In genomic region chr2:43355399-43355798, GRCh38 we compare ENCODE assay signal across 40 cellular contexts.
"Had no signal": no experiment of that assay in that cellular context is flagged by ENCODE, and none has a peak within 500 bp of the region (broad histone marks: within the 10 kb centered on the region; RNA-seq: fewer than 3 reads in every experiment).

No MANE protein-coding gene starts in this region.

- H3K36me3 Mint-ChIP-seq: activated naive CD4-positive, alpha-beta T cell treated with anti-CD3 and anti-CD28 coated beads, Interleukin-2, amount 10 ng/mL, durations not matched to agents 7 days and 5 days; brain; WTC11 had no signal

- H3K4me1 Mint-ChIP-seq: activated CD4-positive, alpha-beta memory T cell treated with anti-CD3 and anti-CD28 coated beads, Interleukin-2, amount 10 ng/mL, durations not matched to agents 7 days and 5 days; activated CD4-positive, alpha-beta T cell treated with anti-CD3 and anti-CD28 coated beads for 36 hours; activated CD4-positive, alpha-beta T cell treated with anti-CD3 and anti-CD28 coated beads, Interleukin-2, amount 10 ng/mL, durations not matched to agents 7 days and 5 days; activated CD8-positive, alpha-beta memory T cell treated with anti-CD3 and anti-CD28 coated beads, Interleukin-2, amount 10 ng/mL, durations not matched to agents 7 days and 5 days; activated naive CD4-positive, alpha-beta T cell treated with anti-CD3 and anti-CD28 coated beads, Interleukin-2, amount 10 ng/mL, durations not matched to agents 7 days and 5 days; activated naive CD4-positive, alpha-beta T cell treated with anti-CD3 and anti-CD28 coated beads, Interleukin-2, amount 50 U/mL, for 24 hours; activated naive CD8-positive, alpha-beta T cell treated with anti-CD3 and anti-CD28 coated beads, Interleukin-2, amount 50 U/mL, for 24 hours had no signal

- ATAC-seq: activated CD4-positive, alpha-beta T cell treated with anti-CD3 and anti-CD28 coated beads for 36 hours; activated CD4-positive, CD25-positive, alpha-beta regulatory T cell treated with anti-CD3 and anti-CD28 coated beads, Interleukin-2, amount 50 U/mL, for 24 hours; activated CD8-positive, alpha-beta memory T cell treated with anti-CD3 and anti-CD28 coated beads, Interleukin-2, amount 10 ng/mL, durations not matched to agents 7 days and 5 days; activated CD8-positive, alpha-beta T cell treated with anti-CD3 and anti-CD28 coated beads, Interleukin-2, amount 10 ng/mL, durations not matched to agents 7 days and 5 days; activated naive CD8-positive, alpha-beta T cell treated with anti-CD3 and anti-CD28 coated beads, Interleukin-2, amount 50 U/mL, for 24 hours; WTC11 had no signal

- H3K4me3 Mint-ChIP-seq: activated CD4-positive, alpha-beta memory T cell treated with anti-CD3 and anti-CD28 coated beads, Interleukin-2, amount 10 ng/mL, durations not matched to agents 7 days and 5 days; activated CD4-positive, alpha-beta T cell treated with anti-CD3 and anti-CD28 coated beads for 36 hours; activated CD4-positive, alpha-beta T cell treated with anti-CD3 and anti-CD28 coated beads, Interleukin-2, amount 10 ng/mL, durations not matched to agents 7 days and 5 days; activated CD8-positive, alpha-beta memory T cell treated with anti-CD3 and anti-CD28 coated beads, Interleukin-2, amount 10 ng/mL, durations not matched to agents 7 days and 5 days; activated CD8-positive, alpha-beta T cell treated with anti-CD3 and anti-CD28 coated beads, Interleukin-2, amount 10 ng/mL, durations not matched to agents 7 days and 5 days; activated naive CD4-positive, alpha-beta T cell treated with anti-CD3 and anti-CD28 coated beads, Interleukin-2, amount 10 ng/mL, durations not matched to agents 7 days and 5 days; activated naive CD4-positive, alpha-beta T cell treated with anti-CD3 and anti-CD28 coated beads, Interleukin-2, amount 50 U/mL, for 24 hours; activated naive CD8-positive, alpha-beta T cell; activated naive CD8-positive, alpha-beta T cell treated with anti-CD3 and anti-CD28 coated beads, Interleukin-2, amount 10 ng/mL, durations not matched to agents 7 days and 5 days; activated naive CD8-positive, alpha-beta T cell treated with anti-CD3 and anti-CD28 coated beads, Interleukin-2, amount 50 U/mL, for 24 hours; activated T-cell treated with anti-CD3 and anti-CD28 coated beads, Interleukin-2, amount 50 U/mL, for 24 hours; brain; central memory CD8-positive, alpha-beta T cell; T-helper 1 cell treated with Interleukin-12 subunit alpha and Interleukin-12 subunit beta and Interleukin-4 antibody, amounts not matched to agents 30 μg/mL and 1 μg/mL, for 36 hours; T-helper 2 cell treated with Interferon-gamma antibody and Interleukin-4, amounts not matched to agents 5 μg/mL and 100 μg/mL, for 36 hours; WTC11 had no signal

- H3K36me3 ChIP-seq: ascending aorta, cardiac muscle cell, WERI-Rb-1 had no signal

- H3K9me3 Mint-ChIP-seq: activated naive CD4-positive, alpha-beta T cell treated with anti-CD3 and anti-CD28 coated beads, Interleukin-2, amount 10 ng/mL, durations not matched to agents 7 days and 5 days; activated naive CD4-positive, alpha-beta T cell treated with anti-CD3 and anti-CD28 coated beads, Interleukin-2, amount 50 U/mL, for 24 hours; activated naive CD8-positive, alpha-beta T cell treated with anti-CD3 and anti-CD28 coated beads, Interleukin-2, amount 50 U/mL, for 24 hours; activated T-cell treated with anti-CD3 and anti-CD28 coated beads, Interleukin-2, amount 50 U/mL, for 24 hours; activated T-helper 2 cell treated with anti-CD3 and anti-CD28 coated beads, Interferon-gamma antibody, Interleukin-2, Interleukin-4, amounts not matched to agents 10 μg/mL and 5 μg/mL and 100 μg/mL, durations not matched to agents 14 hours and 24 hours and 36 hours; brain; central memory CD8-positive, alpha-beta T cell; T-helper 1 cell treated with Interleukin-12 subunit alpha and Interleukin-12 subunit beta and Interleukin-4 antibody, amounts not matched to agents 30 μg/mL and 1 μg/mL, for 36 hours; T-helper 2 cell treated with Interferon-gamma antibody and Interleukin-4, amounts not matched to agents 5 μg/mL and 100 μg/mL, for 36 hours; WTC11 had no signal

- H3K27me3 Mint-ChIP-seq: activated CD4-positive, alpha-beta memory T cell treated with anti-CD3 and anti-CD28 coated beads, Interleukin-2, amount 10 ng/mL, durations not matched to agents 7 days and 5 days; activated CD4-positive, alpha-beta T cell treated with anti-CD3 and anti-CD28 coated beads for 36 hours; activated CD4-positive, alpha-beta T cell treated with anti-CD3 and anti-CD28 coated beads, Interleukin-2, amount 10 ng/mL, durations not matched to agents 7 days and 5 days; activated CD8-positive, alpha-beta memory T cell treated with anti-CD3 and anti-CD28 coated beads, Interleukin-2, amount 10 ng/mL, durations not matched to agents 7 days and 5 days; activated naive CD4-positive, alpha-beta T cell treated with anti-CD3 and anti-CD28 coated beads, Interleukin-2, amount 10 ng/mL, durations not matched to agents 7 days and 5 days; activated naive CD4-positive, alpha-beta T cell treated with anti-CD3 and anti-CD28 coated beads, Interleukin-2, amount 50 U/mL, for 24 hours; activated naive CD8-positive, alpha-beta T cell; activated naive CD8-positive, alpha-beta T cell treated with anti-CD3 and anti-CD28 coated beads, Interleukin-2, amount 10 ng/mL, durations not matched to agents 7 days and 5 days; activated naive CD8-positive, alpha-beta T cell treated with anti-CD3 and anti-CD28 coated beads, Interleukin-2, amount 50 U/mL, for 24 hours; activated T-cell treated with anti-CD3 and anti-CD28 coated beads, Interleukin-2, amount 50 U/mL, for 24 hours; brain; central memory CD8-positive, alpha-beta T cell had no signal

- FAIRE-seq: bronchial epithelial cell, TTC549 had no signal

- DNase-seq: activated CD4-positive, alpha-beta memory T cell treated with anti-CD3 and anti-CD28 coated beads, Interleukin-2, amount 10 ng/mL, durations not matched to agents 7 days and 5 days; activated CD4-positive, alpha-beta T cell treated with anti-CD3 and anti-CD28 coated beads for 1 hour; activated CD4-positive, alpha-beta T cell treated with anti-CD3 and anti-CD28 coated beads for 36 hours; activated CD4-positive, alpha-beta T cell treated with anti-CD3 and anti-CD28 coated beads for 48 hours; activated CD4-positive, alpha-beta T cell treated with anti-CD3 and anti-CD28 coated beads, Interleukin-2, amount 10 ng/mL, durations not matched to agents 7 days and 5 days; activated CD4-positive, alpha-beta T cell treated with anti-CD3 and anti-CD28 coated beads, Interleukin-2, amount 50 U/mL, for 48 hours; activated CD4-positive, CD25-positive, alpha-beta regulatory T cell; activated CD8-positive, alpha-beta memory T cell treated with anti-CD3 and anti-CD28 coated beads for 24 hours; activated CD8-positive, alpha-beta memory T cell treated with anti-CD3 and anti-CD28 coated beads, Interleukin-2, amount 10 ng/mL, durations not matched to agents 7 days and 5 days; activated CD8-positive, alpha-beta memory T cell treated with anti-CD3 and anti-CD28 coated beads, Interleukin-2, amount 50 U/mL, for 48 hours; activated CD8-positive, alpha-beta T cell treated with anti-CD3 and anti-CD28 coated beads, Interleukin-2, amount 10 ng/mL, durations not matched to agents 7 days and 5 days; activated effector memory CD4-positive, alpha-beta T cell treated with Interleukin-2 at 50 U/mL for 16 hours; activated gamma-delta T cell; activated naive CD4-positive, alpha-beta T cell treated with anti-CD3 and anti-CD28 coated beads, Interleukin-2, amount 10 ng/mL, durations not matched to agents 7 days and 5 days; activated naive CD4-positive, alpha-beta T cell treated with Interleukin-2 at 50 U/mL for 16 hours; activated naive CD8-positive, alpha-beta T cell treated with anti-CD3 and anti-CD28 coated beads, Interleukin-2, amount 10 ng/mL, durations not matched to agents 7 days and 5 days; activated naive CD8-positive, alpha-beta T cell treated with anti-CD3 and anti-CD28 coated beads, Interleukin-2, amount 50 U/mL, for 24 hours; activated T-cell treated with anti-CD3 and anti-CD28 coated beads, Interleukin-2, amount 50 U/mL, for 24 hours; activated T-cell treated with anti-CD3 and anti-CD28 coated beads, Interleukin-2, amount 50 U/mL, for 48 hours; amygdala; anterior cingulate cortex; caudate nucleus; cerebellar nuclear complex; T-helper 1 cell; T-helper 2 cell; T-helper 9 cell; WERI-Rb-1 had no signal

- H3K27ac Mint-ChIP-seq: activated CD4-positive, alpha-beta memory T cell treated with anti-CD3 and anti-CD28 coated beads, Interleukin-2, amount 10 ng/mL, durations not matched to agents 7 days and 5 days; activated CD4-positive, alpha-beta T cell treated with anti-CD3 and anti-CD28 coated beads for 36 hours; activated CD4-positive, alpha-beta T cell treated with anti-CD3 and anti-CD28 coated beads, Interleukin-2, amount 10 ng/mL, durations not matched to agents 7 days and 5 days; activated CD8-positive, alpha-beta memory T cell treated with anti-CD3 and anti-CD28 coated beads, Interleukin-2, amount 10 ng/mL, durations not matched to agents 7 days and 5 days; activated CD8-positive, alpha-beta T cell treated with anti-CD3 and anti-CD28 coated beads, Interleukin-2, amount 10 ng/mL, durations not matched to agents 7 days and 5 days; activated naive CD4-positive, alpha-beta T cell treated with anti-CD3 and anti-CD28 coated beads, Interleukin-2, amount 10 ng/mL, durations not matched to agents 7 days and 5 days; activated naive CD4-positive, alpha-beta T cell treated with anti-CD3 and anti-CD28 coated beads, Interleukin-2, amount 50 U/mL, for 24 hours; activated naive CD8-positive, alpha-beta T cell; activated naive CD8-positive, alpha-beta T cell treated with anti-CD3 and anti-CD28 coated beads, Interleukin-2, amount 10 ng/mL, durations not matched to agents 7 days and 5 days; activated naive CD8-positive, alpha-beta T cell treated with anti-CD3 and anti-CD28 coated beads, Interleukin-2, amount 50 U/mL, for 24 hours; activated T-cell treated with anti-CD3 and anti-CD28 coated beads, Interleukin-2, amount 50 U/mL, for 24 hours; activated T-helper 2 cell treated with anti-CD3 and anti-CD28 coated beads, Interferon-gamma antibody, Interleukin-2, Interleukin-4, amounts not matched to agents 10 μg/mL and 5 μg/mL and 100 μg/mL, durations not matched to agents 14 hours and 24 hours and 36 hours; T-helper 1 cell treated with Interleukin-12 subunit alpha and Interleukin-12 subunit beta and Interleukin-4 antibody, amounts not matched to agents 30 μg/mL and 1 μg/mL, for 36 hours; T-helper 2 cell treated with Interferon-gamma antibody and Interleukin-4, amounts not matched to agents 5 μg/mL and 100 μg/mL, for 36 hours; WTC11 had no signal

- H3K9me3 ChIP-seq: ascending aorta had no signal

- H3K4me3 ChIP-seq: ascending aorta, cardiac muscle cell had no signal

- H3K27ac ChIP-seq: ascending aorta, cardiac muscle cell, WERI-Rb-1 had no signal

- H3K27me3 ChIP-seq: ascending aorta, cardiac muscle cell had no signal
